8 cellular contexts compared by ENCODE assay signal in the genomic region with DNA sequence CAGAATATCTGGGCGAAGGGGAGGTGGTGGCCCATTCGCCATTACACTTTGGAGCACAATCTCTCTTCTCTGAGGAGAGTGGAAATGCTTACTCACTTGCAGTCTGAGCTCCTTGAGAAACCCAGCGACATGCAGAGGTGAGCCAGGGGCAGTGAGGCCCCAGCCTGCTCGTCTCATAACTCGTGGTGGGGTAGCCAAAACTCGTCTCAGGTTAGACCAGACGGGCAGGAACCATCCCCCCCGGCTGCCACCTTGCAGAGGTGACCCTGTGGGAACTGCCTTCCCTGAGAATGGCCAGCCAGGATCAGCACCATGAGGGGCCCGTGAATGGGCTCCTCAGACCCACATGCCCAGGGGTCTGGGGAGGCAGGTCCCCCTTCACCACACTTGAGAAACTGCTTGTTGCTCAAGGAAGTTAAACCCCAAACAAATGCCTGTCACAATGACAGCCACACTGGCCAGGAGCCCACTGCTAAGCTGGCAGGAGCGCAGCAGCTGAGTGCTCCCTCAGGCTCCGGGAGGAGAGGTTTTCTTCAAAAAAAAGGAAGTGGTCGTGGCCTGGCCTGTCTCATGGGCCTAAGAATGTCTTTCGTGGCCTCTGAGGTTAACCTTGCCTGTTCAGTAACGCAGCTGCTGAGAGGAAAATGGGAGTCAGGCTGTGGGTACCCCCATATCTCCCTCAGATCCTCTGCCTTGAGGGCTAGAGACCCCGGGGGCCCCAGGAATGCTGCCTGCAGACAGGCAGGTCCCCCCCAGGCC. TPM values are rescaled to one million over a fixed set of nuclear protein-coding genes. Genes with fewer than 3 reads are reported as not detected.
A peak's percentile ranks its signal among the peaks of the same experiment; 100 is the strongest.
DNase-seq lines count a peak whose midpoint lies in the region; ATAC-seq and TF ChIP-seq lines count a peak whose summit lies in the region.

No MANE protein-coding gene starts in this region.

- no peak overlapping the region for H3K9ac ChIP-seq in GM23248

- intact Hi-C loops in gastrocnemius medialis (cut with DNase I; ENCODE audit: low total_unique reads): no loop called here

- H3K36me3 ChIP-seq in gastrocnemius medialis (no peaks in the 10 kb centered on the region), GM23248 (ENCODE audit: low read depth) (no peaks in the 10 kb centered on the region)

- no peaks in the 10 kb centered on the region for H3K9me3 ChIP-seq in gastrocnemius medialis
- no peaks in the 10 kb centered on the region for H3K9me3 ChIP-seq in GM23248 (ENCODE audit: low read depth)

- in situ Hi-C loops in gastrocnemius medialis (cut with MboI; ENCODE audit: low sequenced_read_pairs in 4 of 4) (loop anchor here in 2 of 4 donors (5.0 kb wide), 2 partner anchors 40 to 55 kb away; no protein-coding TSS in a partner anchor), GM23248 (cut with MboI) (loop anchor here (5.0 kb wide), 1 partner anchor 65 kb away; no protein-coding TSS in a partner anchor)

- peak overlapping the region; percentile 65 to 79 for H3K27ac Mint-ChIP-seq in activated naive CD4-positive, alpha-beta T cell treated with anti-CD3 and anti-CD28 coated beads, Interleukin-2, amount 50 U/mL, for 72 hours

- H3K36me3 Mint-ChIP-seq in activated naive CD4-positive, alpha-beta T cell treated with anti-CD3 and anti-CD28 coated beads, Interleukin-2, amount 50 U/mL, for 72 hours: no peaks in the 10 kb centered on the region

- no peak overlapping the region for H3K4me2 ChIP-seq in GM23248 (ENCODE audit: unreplicated experiment)

- TF ChIP-seq POLR2A in gastrocnemius medialis (IDR thresholded peaks at IDR 0.05): no peak

- TF ChIP-seq CTCF in foreskin keratinocyte (conservative IDR thresholded peaks at IDR 0.05): no peak
- TF ChIP-seq CTCF in gastrocnemius medialis (IDR thresholded peaks at IDR 0.05 in 4 of 5, conservative IDR thresholded peaks at IDR 0.05 in 1 of 5): no peak

- H3F3A ChIP-seq in GM23248 (ENCODE audit: insufficient read depth): no peaks in the 10 kb centered on the region

- H3K27ac ChIP-seq in foreskin keratinocyte: no peak overlapping the region
- peak overlapping the region; percentile 72 to 80 (median 75) for H3K27ac ChIP-seq in gastrocnemius medialis
- H3K27ac ChIP-seq in GM23248: no peak overlapping the region

- no peaks in the 10 kb centered on the region for H3K79me2 ChIP-seq in GM23248 (ENCODE audit: insufficient read depth)

- ATAC-seq in activated naive CD4-positive, alpha-beta T cell treated with anti-CD3 and anti-CD28 coated beads, Interleukin-2, amount 50 U/mL, for 72 hours: peak; percentile 40 to 63
- peak; percentile 9 for ATAC-seq in foreskin keratinocyte
- peak; percentile 27 to 32 for ATAC-seq in gastrocnemius medialis
- ATAC-seq in GM19463 (IDR thresholded peaks at IDR 0.05; ENCODE audit: unreplicated experiment): no peak

- no peak for DNase-seq in activated naive CD4-positive, alpha-beta T cell treated with anti-CD3 and anti-CD28 coated beads, Interleukin-2, amount 50 U/mL, for 72 hours (ENCODE audit: low spot score in 2 of 2)
- DNase-seq in activated naive CD4-positive, alpha-beta T cell treated with anti-CD3 and anti-CD28 coated beads, Interleukin-2, amount 50 U/mL, for 16 hours: no peak
- DNase-seq in RPMI7951 (ENCODE audit: low read depth) (peak; percentile 79), foreskin keratinocyte (peak in 1 of 2 donors; percentile 13), gastrocnemius medialis (peak in 1 of 2 donors; percentile 62), GM23248 (no peak), DMS53 (lab: John Stamatoyannopoulos, UW) (no peak)

- H3K27me3 ChIP-seq in foreskin keratinocyte (no peaks in the 10 kb centered on the region), gastrocnemius medialis (no peaks in the 10 kb centered on the region), GM23248 (replicated peaks; ENCODE audit: insufficient read depth) (no peaks in the 10 kb centered on the region)

- H2AFZ ChIP-seq in GM23248: no peak overlapping the region

- H3K4me3 ChIP-seq in gastrocnemius medialis (no peak overlapping the region), GM23248 (no peak overlapping the region)

- H3K4me1 ChIP-seq in foreskin keratinocyte: peaks cover 11% of the 10 kb centered on the region
- peaks cover 29 to 32% of the 10 kb centered on the region in 2 donors for H3K4me1 ChIP-seq in gastrocnemius medialis
- H3K4me1 ChIP-seq in GM23248 (ENCODE audit: insufficient read depth): no peaks in the 10 kb centered on the region

- H3K9me2 ChIP-seq in GM23248 (ENCODE audit: insufficient read depth): no peaks in the 10 kb centered on the region

- 78 to 82% methylated on average over 15 of the region's 15 CpGs for WGBS in GM23248 (ENCODE audit: low coverage in 1 of 2, low lambda C conversion rate in 2 of 2, missing lambda C conversion rate in 2 of 2), 2 experiments

- H4K20me1 ChIP-seq in GM23248 (ENCODE audit: insufficient read depth): no peaks in the 10 kb centered on the region

- H3K9me3 Mint-ChIP-seq in activated naive CD4-positive, alpha-beta T cell treated with anti-CD3 and anti-CD28 coated beads, Interleukin-2, amount 50 U/mL, for 72 hours: no peaks in the 10 kb centered on the region

RNA-seq across cellular contexts. Expression of a gene that starts 9.2 kb away (rescaled TPM):
- 1 to 10 TPM; 2.4 to 3.2 TPM for total RNA-seq in activated naive CD4-positive, alpha-beta T cell treated with anti-CD3 and anti-CD28 coated beads, Interleukin-2, amount 50 U/mL, for 72 hours
- 0.36 TPM in 1 of 2 replicates, not detected in the other for total RNA-seq in RPMI7951 (2014; rRNA removed; shearing (Covaris generic))
- total RNA-seq in foreskin keratinocyte (23.8 and 24.8 TPM in 2 replicates), gastrocnemius medialis (100 to 1,000 TPM in 1 of 4 donors, 10 to 100 TPM in 3; 70.9 to 156 (median 89.9) TPM)
- polyA plus RNA-seq in foreskin keratinocyte (29.9 and 32.2 TPM in 2 replicates), GM23248 (2016; fragmentation: Nextera tagmentation; extraction: Ambion mirVana) (38.5 and 41.2 TPM in 2 replicates)
- 21.7 and 22.3 TPM in 2 replicates for total RNA-seq in GM23248 (2014; rRNA removed; shearing (Covaris generic))

Comparison
In these comparisons a context has a peak if more than half of its experiments do, and no peak if none do; other contexts are left out.
1. H3K27ac ChIP-seq: peak in gastrocnemius medialis (4 of 4); none in foreskin keratinocyte (single experiment) and GM23248 (single experiment).